Comparison of ENCODE assay signal across 38 cellular contexts in genomic region chr5:136399512-136399911, GRCh38. TPM values are rescaled to one million over a fixed set of nuclear protein-coding genes. Genes with fewer than 3 reads are reported as not detected.
"Had no signal": no experiment of that assay in that cellular context is flagged by ENCODE, and none has a peak within 500 bp of the region (broad histone marks: within the 10 kb centered on the region; RNA-seq: fewer than 3 reads in every experiment).

No MANE protein-coding gene starts in this region.

- FAIRE-seq: endometrium, urothelium cell line had no signal

- H3K27me3 ChIP-seq: adrenal gland, body of pancreas, cardiac muscle cell, colonic mucosa, neutrophil, ovary, testis, transverse colon had no signal

- H3K36me3 ChIP-seq: adrenal gland, cardiac muscle cell, colonic mucosa, esophagus squamous epithelium, heart right ventricle, left ventricle myocardium inferior, neutrophil, ovary, transverse colon had no signal

- H3K27ac ChIP-seq: adrenal gland, body of pancreas, cardiac muscle cell, colonic mucosa, epithelial cell of prostate, esophagus squamous epithelium, heart right ventricle, left ventricle myocardium inferior, neutrophil, ovary, skin epidermis, testis, transverse colon had no signal

- H3K9me3 ChIP-seq: adrenal gland, body of pancreas, colonic mucosa, esophagus squamous epithelium, heart right ventricle, left ventricle myocardium inferior, mucosa of descending colon, neutrophil, ovary, testis, transverse colon had no signal

- DNase-seq: activated CD4-positive, alpha-beta T cell treated with anti-CD3 and anti-CD28 coated beads for 1 hour; activated CD4-positive, alpha-beta T cell treated with anti-CD3 and anti-CD28 coated beads, Interleukin-2, amount 50 U/mL, for 1 hour; activated naive CD4-positive, alpha-beta T cell; activated T-cell treated with anti-CD3 and anti-CD28 coated beads for 4 hours; activated T-cell treated with anti-CD3 and anti-CD28 coated beads, Interleukin-2, amount 50 U/mL, for 72 hours; adrenal gland; aorta; body of pancreas; cerebellar nuclear complex; colonic mucosa; effector CD8-positive, alpha-beta T cell; esophagus squamous epithelium; foreskin melanocyte; heart right ventricle; kidney glomerular epithelial cell; left ventricle myocardium inferior; mucosa of descending colon; ovary; stimulated activated CD4-positive, alpha-beta T cell treated with anti-CD3 and anti-CD28 coated beads, Interleukin-12 subunit alpha, Interleukin-12 subunit beta, amount 100 ng/mL, for 4 hours; stimulated activated CD4-positive, alpha-beta T cell treated with anti-CD3 and anti-CD28 coated beads, Interleukin-4, amount 100 ng/mL, for 1 hour; stimulated activated naive CD8-positive, alpha-beta T cell treated with anti-CD3 and anti-CD28 coated beads, Interleukin-15, Interleukin-2, amounts not matched to agents 100 U/mL and 50 U/mL, for 24 hours; T-helper 2 cell; testis; transverse colon had no signal

- H3K4me1 ChIP-seq: adrenal gland, body of pancreas, colonic mucosa, esophagus squamous epithelium, heart right ventricle, left ventricle myocardium inferior, testis, transverse colon had no signal

- H3K4me3 ChIP-seq: adrenal gland, body of pancreas, cardiac muscle cell, colonic mucosa, esophagus squamous epithelium, heart right ventricle, left ventricle myocardium inferior, lung, mucosa of descending colon, ovary, skin epidermis, testis, transverse colon had no signal

RNA-seq across cellular contexts. Expression of gene TRPC7, which starts 34.2 kb away (rescaled TPM):
- total RNA-seq: activated naive CD4-positive, alpha-beta T cell treated with anti-CD3 and anti-CD28 coated beads, Interleukin-2, amount 50 U/mL, for 72 hours; activated T-cell treated with anti-CD3 and anti-CD28 coated beads, Interleukin-2, amount 50 U/mL, for 72 hours; aorta; body of pancreas; cardiac muscle cell; colonic mucosa; dermis microvascular lymphatic vessel endothelial cell; esophagus squamous epithelium; glomerular endothelial cell; heart right ventricle; left ventricle myocardium inferior; lung; mesenteric fat pad; myocyte; natural killer cell treated with Interleukin-12 subunit alpha and Interleukin-12 subunit beta and Interleukin-15 and Interleukin-18, amount 100 ng/mL, for 72 hours; ovary; sciatic nerve; transverse colon had no signal
- polyA plus RNA-seq: aorta, cardiac muscle cell, heart right ventricle, lung had no signal
